In the genomic region with DNA sequence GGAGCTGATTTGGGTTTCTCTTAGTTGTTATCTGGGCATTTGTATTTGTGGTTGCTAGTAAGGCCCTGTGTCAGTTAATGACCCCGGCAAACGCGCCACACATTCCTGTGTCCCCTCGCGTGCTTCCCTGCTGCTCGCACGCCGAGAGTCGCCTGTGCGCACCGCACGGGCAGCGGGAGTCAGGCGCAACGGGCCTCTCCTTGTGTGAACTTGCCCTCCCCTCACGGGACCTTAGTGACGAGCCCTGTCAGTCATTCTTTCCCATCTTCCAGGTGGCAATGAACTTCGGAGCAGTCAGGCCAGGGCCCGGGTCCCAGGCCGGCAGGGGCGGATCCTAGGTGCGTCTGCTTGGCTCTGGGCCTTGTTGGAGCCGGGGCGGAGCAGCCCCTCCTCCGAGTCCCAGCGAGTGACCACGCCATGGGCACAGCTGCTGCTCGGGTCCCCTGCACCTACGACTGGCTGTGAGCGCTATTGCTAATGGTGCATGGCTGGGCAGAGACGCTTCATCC, we compare ENCODE assay signal across 28 cellular contexts.
"Had no signal": no experiment of that assay in that cellular context is flagged by ENCODE, and none has a peak within 500 bp of the region (broad histone marks: within the 10 kb centered on the region; RNA-seq: fewer than 3 reads in every experiment).

No MANE protein-coding gene starts in this region.

- H3K27ac Mint-ChIP-seq: activated naive CD4-positive, alpha-beta T cell treated with anti-CD3 and anti-CD28 coated beads for 36 hours; activated T-helper 2 cell treated with anti-CD3 and anti-CD28 coated beads, Interferon-gamma antibody, Interleukin-2, Interleukin-4, amounts not matched to agents 10 μg/mL and 5 μg/mL and 100 μg/mL, durations not matched to agents 14 hours and 24 hours and 36 hours; dendritic cell treated with granulocyte-macrophage colony-stimulating factor and Interleukin-4, amounts not matched to agents 40 ng/mL and 50 ng/mL, for 4 days; immature natural killer cell; naive B cell; stimulated activated memory B cell treated with anti-CD40 and anti-IgM and Interleukin-4, amounts not matched to agents 10 μg/mL and 1 μg/mL and 100 μg/mL, for 72 hours had no signal

- H3K4me3 Mint-ChIP-seq: activated naive CD4-positive, alpha-beta T cell treated with anti-CD3 and anti-CD28 coated beads for 36 hours; activated T-cell treated with anti-CD3 and anti-CD28 coated beads, Interleukin-2, amount 50 U/mL, for 4 hours; dendritic cell treated with granulocyte-macrophage colony-stimulating factor and Interleukin-4, amounts not matched to agents 40 ng/mL and 50 ng/mL, for 4 days; immature natural killer cell; naive B cell; stimulated activated memory B cell treated with anti-CD40 and anti-IgM and Interleukin-4, amounts not matched to agents 10 μg/mL and 1 μg/mL and 100 μg/mL, for 72 hours had no signal

- H3K4me1 ChIP-seq: body of pancreas, left lung, stomach, suprapubic skin, tibial nerve, vagina had no signal

- H3K27ac ChIP-seq: body of pancreas, cardiac muscle cell, hepatocyte, left lung, stomach, suprapubic skin, tibial nerve, vagina had no signal

- H3K9me3 ChIP-seq: body of pancreas, suprapubic skin had no signal

- H3K4me2 ChIP-seq: hepatocyte had no signal

- H3K36me3 ChIP-seq: cardiac muscle cell had no signal

- ATAC-seq: activated T-cell treated with anti-CD3 and anti-CD28 coated beads, Interleukin-2, amount 50 U/mL, for 4 hours; body of pancreas; left lung; mucosa of descending colon; SK-N-SH treated with all-trans-retinoic acid at 6 μM for 48 hours; stimulated activated memory B cell treated with anti-CD40 and anti-IgM and Interleukin-4, amounts not matched to agents 10 μg/mL and 1 μg/mL and 100 μg/mL, for 72 hours had no signal

- H3K27me3 ChIP-seq: body of pancreas, cardiac muscle cell, hepatocyte, left lung, stomach, suprapubic skin, tibial nerve, vagina had no signal

- H2AFZ ChIP-seq: hepatocyte had no signal

- H3K9me3 Mint-ChIP-seq: activated naive CD4-positive, alpha-beta T cell treated with anti-CD3 and anti-CD28 coated beads for 36 hours; activated T-cell treated with anti-CD3 and anti-CD28 coated beads, Interleukin-2, amount 50 U/mL, for 4 hours; activated T-helper 2 cell treated with anti-CD3 and anti-CD28 coated beads, Interferon-gamma antibody, Interleukin-2, Interleukin-4, amounts not matched to agents 10 μg/mL and 5 μg/mL and 100 μg/mL, durations not matched to agents 14 hours and 24 hours and 36 hours; dendritic cell treated with granulocyte-macrophage colony-stimulating factor and Interleukin-4, amounts not matched to agents 40 ng/mL and 50 ng/mL, for 4 days; immature natural killer cell had no signal

- H3K4me3 ChIP-seq: body of pancreas, cardiac muscle cell, hepatocyte, left lung, mucosa of descending colon, stomach, suprapubic skin, tibial nerve, vagina had no signal

- H3K4me1 Mint-ChIP-seq: immature natural killer cell had no signal

- H3K27me3 Mint-ChIP-seq: dendritic cell treated with granulocyte-macrophage colony-stimulating factor and Interleukin-4, amounts not matched to agents 40 ng/mL and 50 ng/mL, for 4 days; naive B cell; stimulated activated memory B cell treated with anti-CD40 and anti-IgM and Interleukin-4, amounts not matched to agents 10 μg/mL and 1 μg/mL and 100 μg/mL, for 72 hours had no signal

- DNase-seq: activated CD4-positive, alpha-beta T cell treated with anti-CD3 and anti-CD28 coated beads for 1 hour; activated CD8-positive, alpha-beta memory T cell treated with anti-CD3 and anti-CD28 coated beads for 24 hours; activated CD8-positive, alpha-beta memory T cell treated with anti-CD3 and anti-CD28 coated beads, Interleukin-2, amount 50 U/mL, for 4 hours; activated naive CD4-positive, alpha-beta T cell treated with anti-CD3 and anti-CD28 coated beads for 36 hours; activated T-cell treated with anti-CD3 and anti-CD28 coated beads, Interleukin-2, amount 50 U/mL, for 4 hours; anterior cingulate cortex; body of pancreas; effector CD4-positive, alpha-beta T cell; erythroblast; foreskin fibroblast; immature natural killer cell; kidney glomerular epithelial cell; mesenchymal stem cell; naive B cell; stimulated activated CD4-positive, alpha-beta T cell treated with anti-CD3 and anti-CD28 coated beads, Interleukin-12 subunit alpha, Interleukin-12 subunit beta, amount 100 ng/mL, for 4 hours; stimulated activated CD4-positive, alpha-beta T cell treated with anti-CD3 and anti-CD28 coated beads, Interleukin-1b, Interleukin-23, amount 100 ng/mL, for 48 hours; stomach had no signal
